In genomic region chr1:66930823-66931174, GRCh38 we compare ENCODE assay signal across 8 cellular contexts. TPM values are rescaled to one million over a fixed set of nuclear protein-coding genes. Genes with fewer than 3 reads are reported as not detected.
DNase-seq lines count a peak whose midpoint lies in the region; ATAC-seq and TF ChIP-seq lines count a peak whose summit lies in the region.

No MANE protein-coding gene starts in this region.

- H3K27ac ChIP-seq in neutrophil: peak overlapping the region; percentile 98

- no peaks in the 10 kb centered on the region for H3K9me3 Mint-ChIP-seq in Calu3 (ENCODE audit: low read depth, unreplicated experiment)

- H3K36me3 ChIP-seq in endocrine pancreas (ENCODE audit: control insufficient read depth, insufficient read depth, low read length) (no peaks in the 10 kb centered on the region), neutrophil (no peaks in the 10 kb centered on the region)

- DNase-seq in Calu3 (no peak), NCI-H69 (lab: John Stamatoyannopoulos, UW) (peak; percentile 71), hepatic stellate cell (ENCODE audit: low spot score) (no peak)

- ATAC-seq in HG03159 (IDR thresholded peaks at IDR 0.05; ENCODE audit: unreplicated experiment) (no peak), GM19324 (IDR thresholded peaks at IDR 0.05; ENCODE audit: low FRiP score, unreplicated experiment) (no peak), GM18517 (IDR thresholded peaks at IDR 0.05; ENCODE audit: unreplicated experiment) (no peak)

- no peaks in the 10 kb centered on the region for H3K27me3 ChIP-seq in endocrine pancreas (ENCODE audit: control insufficient read depth, insufficient read depth, low read length)
- H3K27me3 ChIP-seq in neutrophil: no peaks in the 10 kb centered on the region

- H3K9me3 ChIP-seq in endocrine pancreas (ENCODE audit: control insufficient read depth, low read length) (no peaks in the 10 kb centered on the region), neutrophil (no peaks in the 10 kb centered on the region)

- peak overlapping the region; percentile 77 for H3K4me3 Mint-ChIP-seq in Calu3 (ENCODE audit: low read depth, unreplicated experiment)

- H3K4me1 ChIP-seq in endocrine pancreas (ENCODE audit: control insufficient read depth, insufficient read depth, low read length): peaks cover 31% of the 10 kb centered on the region
- H3K4me1 ChIP-seq in neutrophil (ENCODE audit: control insufficient read depth in 1 of 2, insufficient read depth in 1 of 2, low read depth in 1 of 2, low read length in 1 of 2): peaks cover 72 to 77% of the 10 kb centered on the region in 2 experiments

- no peaks in the 10 kb centered on the region for H3K4me1 Mint-ChIP-seq in Calu3 (ENCODE audit: low read depth, unreplicated experiment)

- H3K9ac ChIP-seq in endocrine pancreas (ENCODE audit: control insufficient read depth, insufficient read depth, low read length): peak overlapping the region; percentile 92

- H3K27me3 Mint-ChIP-seq in Calu3 (ENCODE audit: unreplicated experiment): no peaks in the 10 kb centered on the region

- H3K4me3 ChIP-seq in endocrine pancreas (ENCODE audit: control insufficient read depth, insufficient read depth, low read length): peak overlapping the region; percentile 90
- H3K4me3 ChIP-seq in neutrophil (ENCODE audit: low read depth in 1 of 2, low read length in 1 of 2): peak overlapping the region; percentile 75 to 91

- TF ChIP-seq CTCF in Calu3 (IDR thresholded peaks at IDR 0.05; ENCODE audit: unreplicated experiment) (no peak), neutrophil (IDR thresholded peaks at IDR 0.05) (no peak)

- H3K27ac Mint-ChIP-seq in Calu3 (ENCODE audit: unreplicated experiment): peak overlapping the region; percentile 85

- intact Hi-C loops in Calu3 (cut with micrococcal nuclease; ENCODE audit: unreplicated experiment): loop anchor here (1.0 to 10.0 kb wide), 3 partner anchors 163 to 504 kb away; partner anchors contain the start of gene SERBP1

- peaks cover 46% of the 10 kb centered on the region for H3K36me3 Mint-ChIP-seq in Calu3 (ENCODE audit: insufficient read depth, unreplicated experiment)

- no TSS peak for BruUV-seq in Calu3 (replicated peaks; lab: Mats Ljungman, UMichigan)

- CTCF ChIA-PET in Calu3 (lab: Charles Lee): interaction anchor here (0.5 to 1.3 kb wide), 2 partner anchors 24 to 371 kb away, joined by 3 read pairs; no protein-coding TSS in a partner anchor

RNA-seq across cellular contexts. Expression of gene MIER1, which starts 6.0 kb away (rescaled TPM):
- 27.4 and 29.5 TPM in 2 replicates for total RNA-seq in Calu3 (2022)

RNA-seq across cellular contexts. Expression of gene DNAI4, which starts 6.1 kb away (rescaled TPM):
- total RNA-seq in Calu3 (2022): 5.6 and 6.0 TPM in 2 replicates
